Comparison of ENCODE assay signal across 9 cellular contexts in genomic region chr11:19660076-19660475, GRCh38. TPM values are rescaled to one million over a fixed set of nuclear protein-coding genes. Genes with fewer than 3 reads are reported as not detected.
DNase-seq lines count a peak whose midpoint lies in the region; ATAC-seq and TF ChIP-seq lines count a peak whose summit lies in the region.
"Had no signal": no experiment of that assay in that cellular context is flagged by ENCODE, and none has a peak within 500 bp of the region (broad histone marks: within the 10 kb centered on the region; RNA-seq: fewer than 3 reads in every experiment).

No MANE protein-coding gene starts in this region.

- no peak overlapping the region for H3K27ac Mint-ChIP-seq in activated CD4-positive, alpha-beta memory T cell treated with anti-CD3 and anti-CD28 coated beads, Interleukin-2, amount 10 ng/mL, durations not matched to agents 7 days and 5 days
- H3K27ac Mint-ChIP-seq: IgD-negative memory B cell had no signal

- peak; percentile 99 for ATAC-seq in GM19397 (IDR thresholded peaks at IDR 0.05; ENCODE audit: unreplicated experiment)
- ATAC-seq in HG03175 (IDR thresholded peaks at IDR 0.05; ENCODE audit: unreplicated experiment), result peak; percentile 100
- peak; percentile 18 to 70 for ATAC-seq in lower lobe of right lung

- no peak overlapping the region for H3K4me3 ChIP-seq in lower lobe of right lung

- H3K36me3 ChIP-seq in lower lobe of right lung, result no peaks in the 10 kb centered on the region

- no peak for TF ChIP-seq CTCF in lower lobe of right lung (IDR thresholded peaks at IDR 0.05)

- no peaks in the 10 kb centered on the region for H3K9me3 ChIP-seq in lower lobe of right lung

- intact Hi-C loops in lower lobe of right lung (cut with DNase I), result no loop called here

- peaks cover under 1% of the 10 kb centered on the region for H3K27me3 Mint-ChIP-seq in activated CD4-positive, alpha-beta memory T cell treated with anti-CD3 and anti-CD28 coated beads, Interleukin-2, amount 10 ng/mL, durations not matched to agents 7 days and 5 days
- H3K27me3 Mint-ChIP-seq: IgD-negative memory B cell had no signal

- peaks cover 10% of the 10 kb centered on the region for H3K4me1 Mint-ChIP-seq in activated CD4-positive, alpha-beta memory T cell treated with anti-CD3 and anti-CD28 coated beads, Interleukin-2, amount 10 ng/mL, durations not matched to agents 7 days and 5 days
- H3K4me1 Mint-ChIP-seq: IgD-negative memory B cell had no signal

- peaks cover under 1% of the 10 kb centered on the region for H3K9me3 Mint-ChIP-seq in activated CD4-positive, alpha-beta memory T cell treated with anti-CD3 and anti-CD28 coated beads, Interleukin-2, amount 10 ng/mL, durations not matched to agents 7 days and 5 days

- H3K27ac ChIP-seq in lower lobe of right lung, result no peak overlapping the region

- H3K4me3 Mint-ChIP-seq in activated CD4-positive, alpha-beta memory T cell treated with anti-CD3 and anti-CD28 coated beads, Interleukin-2, amount 10 ng/mL, durations not matched to agents 7 days and 5 days, result no peak overlapping the region
- H3K4me3 Mint-ChIP-seq: IgD-negative memory B cell had no signal

- in situ Hi-C loops in KBM-7 (cut with MboI; ENCODE audit: low pct_unique_long_range_greater_than_20kb, low sequenced_read_pairs), result no loop called here

- CTCF ChIA-PET in activated CD4-positive, alpha-beta memory T cell treated with anti-CD3 and anti-CD28 coated beads, Interleukin-2, amount 10 ng/mL, durations not matched to agents 7 days and 5 days (lab: Charles Lee), result no interaction called here

- DNase-seq in ELR (ENCODE audit: low read depth) (peak; percentile 91), lower lobe of right lung (no peak), amygdala (lab: John Stamatoyannopoulos, UW) (no peak), KBM-7 (no peak), OCI-M2 (lab: John Stamatoyannopoulos, UW; ENCODE audit: unreplicated experiment) (no peak)
- DNase-seq in activated CD4-positive, alpha-beta memory T cell treated with anti-CD3 and anti-CD28 coated beads, Interleukin-2, amount 10 ng/mL, durations not matched to agents 7 days and 5 days, result peak; percentile 26

- POLR2A ChIA-PET in activated CD4-positive, alpha-beta memory T cell treated with anti-CD3 and anti-CD28 coated beads, Interleukin-2, amount 10 ng/mL, durations not matched to agents 7 days and 5 days (lab: Charles Lee), result no interaction called here

- H3K27me3 ChIP-seq in lower lobe of right lung (ENCODE audit: low read depth), result no peaks in the 10 kb centered on the region

- H3K36me3 Mint-ChIP-seq in activated CD4-positive, alpha-beta memory T cell treated with anti-CD3 and anti-CD28 coated beads, Interleukin-2, amount 10 ng/mL, durations not matched to agents 7 days and 5 days (ENCODE audit: low read depth), result no peaks in the 10 kb centered on the region
- H3K36me3 Mint-ChIP-seq: IgD-negative memory B cell had no signal

- peaks cover 6% of the 10 kb centered on the region for H3K4me1 ChIP-seq in lower lobe of right lung

RNA-seq across cellular contexts. Expression of gene NAV2, which starts 52.6 kb away (rescaled TPM):
- total RNA-seq in activated CD4-positive, alpha-beta memory T cell treated with anti-CD3 and anti-CD28 coated beads, Interleukin-2, amount 10 ng/mL, durations not matched to agents 7 days and 5 days, result under 1 TPM; 0.53 to 0.70 TPM
- 36.9 TPM for total RNA-seq in lower lobe of right lung

Comparison
In these comparisons a context has a peak if more than half of its experiments do, and no peak if none do; other contexts are left out.
1. DNase-seq: peak in ELR (single experiment) and activated CD4-positive, alpha-beta memory T cell treated with anti-CD3 and anti-CD28 coated beads, Interleukin-2, amount 10 ng/mL, durations not matched to agents 7 days and 5 days (single experiment); none in lower lobe of right lung (single experiment), amygdala (0 of 56), KBM-7 (single experiment) and OCI-M2 (single experiment).
2. ATAC-seq: peak in every context shown above with its lines; median percentile 100 in HG03175; 99 in GM19397; 44 in lower lobe of right lung.
3. RNA of gene NAV2, which starts 52.6 kb away (total RNA-seq): 36.9 TPM in lower lobe of right lung (single experiment); 0.53 to 0.70 TPM in activated CD4-positive, alpha-beta memory T cell treated with anti-CD3 and anti-CD28 coated beads, Interleukin-2, amount 10 ng/mL, durations not matched to agents 7 days and 5 days; every median in the first group is over 10 times any median in the second.